Comparison of ENCODE assay signal across 24 cellular contexts in the genomic region with DNA sequence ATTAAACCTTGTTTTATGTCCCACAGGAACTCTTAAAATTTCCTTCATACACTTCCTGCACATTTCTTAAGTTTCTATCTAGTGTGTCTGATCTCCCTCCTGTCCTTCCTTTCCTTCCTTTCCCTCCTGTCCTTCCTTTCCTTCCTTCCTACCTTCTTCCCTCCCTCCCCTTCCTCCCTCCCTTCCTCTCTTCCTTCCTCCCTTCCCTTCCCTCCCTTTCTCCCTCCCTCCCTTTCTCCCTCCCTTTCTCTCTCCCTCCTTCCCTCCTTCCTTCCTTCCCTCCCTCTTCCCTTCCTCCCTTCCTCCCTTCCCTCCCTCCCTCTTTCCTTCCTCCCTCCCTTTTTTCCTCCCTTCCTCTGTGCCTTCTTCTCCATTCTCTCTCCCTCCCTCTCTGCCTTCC.
"Had no signal": no experiment of that assay in that cellular context is flagged by ENCODE, and none has a peak within 500 bp of the region (broad histone marks: within the 10 kb centered on the region; RNA-seq: fewer than 3 reads in every experiment).

No MANE protein-coding gene starts in this region.

- H3K9me3 ChIP-seq: esophagus squamous epithelium, gastrocnemius medialis, lower lobe of right lung had no signal

- DNase-seq: effector CD8-positive, alpha-beta T cell; effector memory CD8-positive, alpha-beta T cell; endodermal cell; erythroblast; esophagus squamous epithelium; foreskin fibroblast; foreskin melanocyte; gastrocnemius medialis; glutamatergic neuron; head of caudate nucleus; heart right ventricle; hippocampal formation; left cardiac atrium; left lung; left ventricle myocardium superior; lower lobe of right lung; mesendoderm; midbrain had no signal

- H3K27me3 ChIP-seq: esophagus squamous epithelium, gastrocnemius medialis, heart right ventricle, left lung had no signal

- FAIRE-seq: colon, islet of Langerhans, keratinocyte had no signal

- H3K4me1 ChIP-seq: esophagus squamous epithelium, heart right ventricle, left lung, lower lobe of right lung had no signal

- H3K4me3 ChIP-seq: coronary artery, esophagus squamous epithelium, gastrocnemius medialis, heart right ventricle, left lung, lower lobe of right lung had no signal

- H3K27ac ChIP-seq: coronary artery, epithelial cell of prostate, esophagus squamous epithelium, gastrocnemius medialis, heart right ventricle, left lung, lower lobe of right lung had no signal

- H3K36me3 ChIP-seq: esophagus squamous epithelium, gastrocnemius medialis, heart right ventricle, left lung, lower lobe of right lung had no signal

- ATAC-seq: effector memory CD8-positive, alpha-beta T cell; esophagus mucosa; gastrocnemius medialis; heart right ventricle; left cardiac atrium; left lung; left ventricle myocardium superior; lower lobe of right lung had no signal
